35 cellular contexts compared by ENCODE assay signal in the genomic region with DNA sequence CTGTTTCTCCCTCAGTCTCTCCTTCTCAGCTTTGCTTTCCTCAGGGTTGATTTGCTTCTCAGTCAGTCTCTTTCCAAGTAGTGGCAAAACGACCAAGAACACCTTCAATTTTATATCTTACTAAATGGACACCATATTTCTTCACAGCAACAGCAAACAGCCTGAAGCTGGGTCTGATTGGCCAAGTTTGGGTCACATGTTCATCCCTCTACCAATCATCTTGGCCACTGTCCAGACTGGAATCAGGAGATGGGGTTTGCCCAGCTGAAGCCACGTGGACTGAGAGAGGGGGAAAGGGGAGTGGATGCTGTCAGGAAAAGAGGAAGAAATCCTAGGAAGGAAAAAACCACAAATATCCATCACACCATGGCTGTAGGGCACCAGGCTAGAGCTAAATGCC. TPM values are rescaled to one million over a fixed set of nuclear protein-coding genes. Genes with fewer than 3 reads are reported as not detected.
"Had no signal": no experiment of that assay in that cellular context is flagged by ENCODE, and none has a peak within 500 bp of the region (broad histone marks: within the 10 kb centered on the region; RNA-seq: fewer than 3 reads in every experiment).

No MANE protein-coding gene starts in this region.

- H3K4me1 Mint-ChIP-seq: nephron; stimulated activated effector memory CD8-positive, alpha-beta T cell treated with anti-CD3 and anti-CD28 coated beads, Interleukin-12 subunit alpha, Interleukin-12 subunit beta, amount 100 ng/mL, for 72 hours had no signal

- H3K79me2 ChIP-seq: hepatocyte had no signal

- DNase-seq: dermis blood vessel endothelial cell; effector memory CD4-positive, alpha-beta T cell; heart left ventricle; kidney; left lung; mesendoderm; midbrain; naive thymus-derived CD4-positive, alpha-beta T cell; nucleus accumbens; ovary; posterior cingulate gyrus; psoas muscle; right cardiac atrium; sigmoid colon; stimulated activated CD4-positive, alpha-beta T cell treated with anti-CD3 and anti-CD28 coated beads, Interleukin-2, amount 100 ng/mL, for 24 hours; stimulated activated CD4-positive, alpha-beta T cell treated with anti-CD3 and anti-CD28 coated beads, Interleukin-4, amount 100 ng/mL, for 24 hours; stimulated activated naive CD4-positive, alpha-beta T cell treated with Interleukin-2 at 50 U/mL for 16 hours; stomach had no signal

- H3K4me1 ChIP-seq: esophagus muscularis mucosa, foreskin keratinocyte, gastroesophageal sphincter, heart left ventricle, left lung, psoas muscle, sigmoid colon, stomach, tibial nerve, vagina had no signal

- H3K9me3 Mint-ChIP-seq: nephron; stimulated activated effector memory CD8-positive, alpha-beta T cell treated with anti-CD3 and anti-CD28 coated beads, Interleukin-12 subunit alpha, Interleukin-12 subunit beta, amount 100 ng/mL, for 72 hours had no signal

- H3K4me2 ChIP-seq: hepatocyte had no signal

- H3K27me3 ChIP-seq: esophagus muscularis mucosa, foreskin keratinocyte, gastroesophageal sphincter, heart left ventricle, hepatocyte, left lung, ovary, sigmoid colon, stomach, tibial nerve, vagina had no signal

- H3K9me3 ChIP-seq: esophagus muscularis mucosa, gastroesophageal sphincter, heart left ventricle, left lung, ovary, psoas muscle, sigmoid colon, stomach, thoracic aorta, tibial nerve, vagina had no signal

- H3K27ac Mint-ChIP-seq: naive thymus-derived CD4-positive, alpha-beta T cell; nephron; stimulated activated effector memory CD8-positive, alpha-beta T cell treated with anti-CD3 and anti-CD28 coated beads, Interleukin-12 subunit alpha, Interleukin-12 subunit beta, amount 100 ng/mL, for 72 hours had no signal

- H3K27ac ChIP-seq: coronary artery, esophagus muscularis mucosa, foreskin keratinocyte, gastroesophageal sphincter, heart left ventricle, hepatocyte, left lung, ovary, psoas muscle, sigmoid colon, stomach, thoracic aorta, tibial nerve, vagina had no signal

- FAIRE-seq: endothelial cell of umbilical vein, kidney had no signal

- ATAC-seq: foreskin keratinocyte; gastroesophageal sphincter; heart left ventricle; left lung; naive thymus-derived CD4-positive, alpha-beta T cell; psoas muscle; right cardiac atrium; stimulated activated effector memory CD8-positive, alpha-beta T cell treated with anti-CD3 and anti-CD28 coated beads, Interleukin-12 subunit alpha, Interleukin-12 subunit beta, amount 100 ng/mL, for 72 hours had no signal

- H3K36me3 Mint-ChIP-seq: naive thymus-derived CD4-positive, alpha-beta T cell; stimulated activated effector memory CD8-positive, alpha-beta T cell treated with anti-CD3 and anti-CD28 coated beads, Interleukin-12 subunit alpha, Interleukin-12 subunit beta, amount 100 ng/mL, for 72 hours had no signal

- H3K4me3 Mint-ChIP-seq: naive thymus-derived CD4-positive, alpha-beta T cell; nephron; stimulated activated effector memory CD8-positive, alpha-beta T cell treated with anti-CD3 and anti-CD28 coated beads, Interleukin-12 subunit alpha, Interleukin-12 subunit beta, amount 100 ng/mL, for 72 hours had no signal

- H2AFZ ChIP-seq: hepatocyte had no signal

- H3K4me3 ChIP-seq: coronary artery, esophagus muscularis mucosa, gastroesophageal sphincter, heart left ventricle, hepatocyte, left lung, ovary, psoas muscle, sigmoid colon, stomach, thoracic aorta, tibial nerve, vagina had no signal

- H3K36me3 ChIP-seq: esophagus muscularis mucosa, gastroesophageal sphincter, heart left ventricle, left lung, ovary, sigmoid colon, stomach, thoracic aorta, tibial nerve, vagina had no signal

RNA-seq across cellular contexts. Expression of a gene that starts 42.0 kb away (rescaled TPM):
- total RNA-seq: endothelial cell of umbilical vein; esophagus muscularis mucosa; fibroblast of lung; foreskin keratinocyte; gastroesophageal sphincter; heart left ventricle; left lung; lower leg skin; lung microvascular endothelial cell; naive thymus-derived CD4-positive, alpha-beta T cell; ovary; psoas muscle; right cardiac atrium; sigmoid colon; skeletal muscle tissue; stomach; subcutaneous adipose tissue; thoracic aorta; tibial nerve; ureter; vagina had no signal
- polyA plus RNA-seq: endothelial cell of umbilical vein; fibroblast of lung; foreskin keratinocyte; heart left ventricle; naive thymus-derived CD4-positive, alpha-beta T cell; ovary; psoas muscle; right cardiac atrium; sigmoid colon; stomach had no signal
